8 cellular contexts compared by ENCODE assay signal in genomic region chr13:44331912-44332840, GRCh38. TPM values are rescaled to one million over a fixed set of nuclear protein-coding genes. Genes with fewer than 3 reads are reported as not detected.
DNase-seq lines count a peak whose midpoint lies in the region; ATAC-seq, FAIRE-seq and TF ChIP-seq lines count a peak whose summit lies in the region.

No MANE protein-coding gene starts in this region.

- no peak for FAIRE-seq in RCC 7860 (lab: Jason Lieb, UNC)

- intact Hi-C loops in esophagus muscularis mucosa (cut with DNase I) = no loop called here

- no peak overlapping the region for H2AFZ ChIP-seq in osteoblast (ENCODE audit: low read length)

- H3K36me3 ChIP-seq in esophagus muscularis mucosa = no peaks in the 10 kb centered on the region
- no peaks in the 10 kb centered on the region for H3K36me3 ChIP-seq in osteoblast (ENCODE audit: insufficient read depth, low read length)

- no peak for TF ChIP-seq POLR2A in esophagus muscularis mucosa (IDR thresholded peaks at IDR 0.05; ENCODE audit: low read depth)

- no peak for ATAC-seq in GM18868 (IDR thresholded peaks at IDR 0.05; ENCODE audit: unreplicated experiment)

- H3K9me3 ChIP-seq in esophagus muscularis mucosa = no peaks in the 10 kb centered on the region
- no peaks in the 10 kb centered on the region for H3K9me3 ChIP-seq in osteoblast (ENCODE audit: low read depth, low read length)

- no peaks in the 10 kb centered on the region for H3K27me3 ChIP-seq in esophagus muscularis mucosa
- H3K27me3 ChIP-seq in osteoblast (ENCODE audit: insufficient read depth, low read length) = no peaks in the 10 kb centered on the region

- TF ChIP-seq CTCF in esophagus muscularis mucosa (IDR thresholded peaks at IDR 0.05) = no peak
- no peak for TF ChIP-seq CTCF in osteoblast (IDR thresholded peaks at IDR 0.05; ENCODE audit: extremely low read depth, low read depth, low read length)

- peak overlapping the region; percentile 69 for H3K4me2 ChIP-seq in osteoblast (ENCODE audit: insufficient read depth, low read length)

- no peaks in the 10 kb centered on the region for H3K79me2 ChIP-seq in osteoblast (ENCODE audit: insufficient read depth, low read length)

- H4K20me1 ChIP-seq in osteoblast (ENCODE audit: insufficient read depth, low read length) = no peaks in the 10 kb centered on the region

- no peak for TF ChIP-seq EP300 in esophagus muscularis mucosa (IDR thresholded peaks at IDR 0.05)

- peak; percentile 9 for DNase-seq in DMS79 (lab: John Stamatoyannopoulos, UW)
- peak; percentile 35 for DNase-seq in NCI-H524 treated with DMSO at 0.1 percent for 48 hours (lab: John Stamatoyannopoulos, UW)
- DNase-seq in esophagus muscularis mucosa (ENCODE audit: extremely low spot score) = peak; percentile 92
- DNase-seq in osteoblast (ENCODE audit: insufficient read length, low spot score, missing footprints) = peak; percentile 89
- DNase-seq in HK-2 (ENCODE audit: unreplicated experiment) = no peak
- DNase-seq in RCC 7860 (ENCODE audit: low spot score) = no peak
- DNase-seq in activated CD4-positive, alpha-beta T cell treated with anti-CD3 and anti-CD28 coated beads, Interleukin-2, amount 50 U/mL, for 1 hour = no peak

- H3K4me3 ChIP-seq in esophagus muscularis mucosa = no peak overlapping the region
- H3K4me3 ChIP-seq in osteoblast (ENCODE audit: insufficient read depth, low read length) = peak overlapping the region; percentile 42

- H3K4me1 ChIP-seq in esophagus muscularis mucosa = peaks cover 12 to 24% (median 20%) of the 10 kb centered on the region in 4 donors
- peaks cover 20% of the 10 kb centered on the region for H3K4me1 ChIP-seq in osteoblast (ENCODE audit: insufficient read depth, low read length)

- H3K27ac ChIP-seq in esophagus muscularis mucosa (replicated peaks in 1 of 4) (peak overlapping the region; percentile 57 to 72 (median 64)), osteoblast (ENCODE audit: low read depth, low read length) (peak overlapping the region; percentile 81)

- 26% methylated on average over 7 of the region's 7 CpGs for WGBS in esophagus muscularis mucosa

RNA-seq across cellular contexts. Expression of gene SERP2, which starts 41.4 kb away (rescaled TPM):
- 1 to 10 TPM; 5.8 to 9.5 (median 7.4) TPM for total RNA-seq in esophagus muscularis mucosa
- 5.8 and 6.5 TPM in 2 replicates for total RNA-seq in osteoblast

Comparison
In these comparisons a context has a peak if more than half of its experiments do, and no peak if none do; other contexts are left out.
1. DNase-seq: peak in DMS79 (single experiment), NCI-H524 treated with DMSO at 0.1 percent for 48 hours (single experiment), esophagus muscularis mucosa (single experiment) and osteoblast (single experiment); none in HK-2 (single experiment), RCC 7860 (single experiment) and activated CD4-positive, alpha-beta T cell treated with anti-CD3 and anti-CD28 coated beads, Interleukin-2, amount 50 U/mL, for 1 hour (single experiment).